Comparison of ENCODE assay signal across 6 cellular contexts in genomic region chr17:3705718-3705984, GRCh38. TPM values are rescaled to one million over a fixed set of nuclear protein-coding genes. Genes with fewer than 3 reads are reported as not detected.
DNase-seq lines count a peak whose midpoint lies in the region; ATAC-seq and TF ChIP-seq lines count a peak whose summit lies in the region.
"Not testable (repeated sequence)": the region's sequence is repeated elsewhere in the genome, so short reads cannot be mapped to it uniquely, and the experiment has no call there.
"Had no signal": no experiment of that assay in that cellular context is flagged by ENCODE, and none has a peak within 500 bp of the region (broad histone marks: within the 10 kb centered on the region; RNA-seq: fewer than 3 reads in every experiment).

No MANE protein-coding gene starts in this region.

- not testable (repeated sequence) for H3K9me3 Mint-ChIP-seq in T-helper 1 cell treated with Interleukin-12 subunit alpha and Interleukin-12 subunit beta and Interleukin-4 antibody, amounts not matched to agents 30 μg/mL and 1 μg/mL, for 36 hours; natural killer cell; natural killer cell treated with Interleukin-12 subunit alpha and Interleukin-12 subunit beta and Interleukin-15 and Interleukin-18, amount 100 ng/mL, for 72 hours

- not testable (repeated sequence) for H3K4me1 ChIP-seq in psoas muscle, gastrocnemius medialis

- not testable (repeated sequence) for TF ChIP-seq CTCF in natural killer cell (IDR thresholded peaks at IDR 0.05); psoas muscle (IDR thresholded peaks at IDR 0.05); gastrocnemius medialis (IDR thresholded peaks at IDR 0.05 in 4 of 5, conservative IDR thresholded peaks at IDR 0.05 in 1 of 5)

- peak in 1 of 3 donors; percentile 10 for ATAC-seq in natural killer cell
- ATAC-seq in natural killer cell treated with Interleukin-12 subunit alpha and Interleukin-12 subunit beta and Interleukin-15 and Interleukin-18, amount 100 ng/mL, for 72 hours: not testable (repeated sequence)
- peak; percentile 45 to 83 (median 76) for ATAC-seq in psoas muscle
- peak; percentile 70 to 75 for ATAC-seq in gastrocnemius medialis

- H3K27ac ChIP-seq in psoas muscle: peak overlapping the region; percentile 59
- H3K27ac ChIP-seq in gastrocnemius medialis: peak overlapping the region in 3 of 4 donors; percentile 30 to 52 (median 48)

- H3K36me3 ChIP-seq in psoas muscle (ENCODE audit: insufficient read depth in 1 of 2, low read depth in 1 of 2); gastrocnemius medialis: not testable (repeated sequence)

- H3K27me3 Mint-ChIP-seq in T-helper 1 cell treated with Interleukin-12 subunit alpha and Interleukin-12 subunit beta and Interleukin-4 antibody, amounts not matched to agents 30 μg/mL and 1 μg/mL, for 36 hours (ENCODE audit: low read depth); natural killer cell (ENCODE audit: low read depth in 2 of 2); natural killer cell treated with Interleukin-12 subunit alpha and Interleukin-12 subunit beta and Interleukin-15 and Interleukin-18, amount 100 ng/mL, for 72 hours: not testable (repeated sequence)

- not testable (repeated sequence) for H3K27me3 ChIP-seq in psoas muscle (ENCODE audit: insufficient read depth in 3 of 3, low read length in 2 of 3); gastrocnemius medialis

- not testable (repeated sequence) for H3K4me3 Mint-ChIP-seq in T-helper 1 cell treated with Interleukin-12 subunit alpha and Interleukin-12 subunit beta and Interleukin-4 antibody, amounts not matched to agents 30 μg/mL and 1 μg/mL, for 36 hours
- peak overlapping the region; percentile 3 for H3K4me3 Mint-ChIP-seq in natural killer cell
- H3K4me3 Mint-ChIP-seq in natural killer cell treated with Interleukin-12 subunit alpha and Interleukin-12 subunit beta and Interleukin-15 and Interleukin-18, amount 100 ng/mL, for 72 hours: peak overlapping the region; percentile 77

- DNase-seq in natural killer cell; natural killer cell treated with Interleukin-12 subunit alpha and Interleukin-12 subunit beta and Interleukin-15 and Interleukin-18, amount 100 ng/mL, for 72 hours (ENCODE audit: low spot score); psoas muscle; gastrocnemius medialis: not testable (repeated sequence)

- H3K9me3 ChIP-seq in psoas muscle, gastrocnemius medialis: not testable (repeated sequence)

- H3K36me3 Mint-ChIP-seq in T-helper 1 cell treated with Interleukin-12 subunit alpha and Interleukin-12 subunit beta and Interleukin-4 antibody, amounts not matched to agents 30 μg/mL and 1 μg/mL, for 36 hours (ENCODE audit: low read depth): peaks cover 48% of the 10 kb centered on the region
- H3K36me3 Mint-ChIP-seq in natural killer cell: not testable (repeated sequence)
- peaks cover 20% of the 10 kb centered on the region for H3K36me3 Mint-ChIP-seq in natural killer cell treated with Interleukin-12 subunit alpha and Interleukin-12 subunit beta and Interleukin-15 and Interleukin-18, amount 100 ng/mL, for 72 hours

- in situ Hi-C loops in gastrocnemius medialis (cut with MboI; ENCODE audit: low sequenced_read_pairs in 4 of 4): not testable (repeated sequence)

- 50 to 84% (median 78%) methylated on average over 1 of the region's 1 CpG for WGBS in psoas muscle, 3 donors

- intact Hi-C loops in natural killer cell (cut with micrococcal nuclease); psoas muscle (cut with DNase I); gastrocnemius medialis (cut with DNase I; ENCODE audit: low total_unique reads): not testable (repeated sequence)

- peak overlapping the region; percentile 3 for H3K27ac Mint-ChIP-seq in T-helper 1 cell treated with Interleukin-12 subunit alpha and Interleukin-12 subunit beta and Interleukin-4 antibody, amounts not matched to agents 30 μg/mL and 1 μg/mL, for 36 hours
- H3K27ac Mint-ChIP-seq in natural killer cell: not testable (repeated sequence)
- peak overlapping the region; percentile 86 to 93 for H3K27ac Mint-ChIP-seq in natural killer cell treated with Interleukin-12 subunit alpha and Interleukin-12 subunit beta and Interleukin-15 and Interleukin-18, amount 100 ng/mL, for 72 hours

- TF ChIP-seq POLR2A in gastrocnemius medialis (IDR thresholded peaks at IDR 0.05): not testable (repeated sequence)

- H3K4me3 ChIP-seq in psoas muscle: peak overlapping the region; percentile 17
- H3K4me3 ChIP-seq in gastrocnemius medialis: not testable (repeated sequence)

- H3K4me1 Mint-ChIP-seq in T-helper 1 cell treated with Interleukin-12 subunit alpha and Interleukin-12 subunit beta and Interleukin-4 antibody, amounts not matched to agents 30 μg/mL and 1 μg/mL, for 36 hours (ENCODE audit: low read depth): peaks cover 25% of the 10 kb centered on the region
- peaks cover 10 to 21% of the 10 kb centered on the region in 2 donors for H3K4me1 Mint-ChIP-seq in natural killer cell
- peaks cover 55 to 68% of the 10 kb centered on the region in 2 donors for H3K4me1 Mint-ChIP-seq in natural killer cell treated with Interleukin-12 subunit alpha and Interleukin-12 subunit beta and Interleukin-15 and Interleukin-18, amount 100 ng/mL, for 72 hours (ENCODE audit: low read depth in 2 of 2)

RNA-seq across cellular contexts. Expression of gene P2RX5, which starts 9.7 kb away (rescaled TPM):
- 10 to 100 TPM in 1 of 3 donors, 1 to 10 TPM in 2; 7.8 to 15.4 (median 9.2) TPM for total RNA-seq in natural killer cell
- 1,000 to 10,000 TPM; 2,596 to 3,366 TPM for total RNA-seq in natural killer cell treated with Interleukin-12 subunit alpha and Interleukin-12 subunit beta and Interleukin-15 and Interleukin-18, amount 100 ng/mL, for 72 hours
- total RNA-seq in psoas muscle: 10 to 100 TPM; 29.7 to 76.7 (median 35.7) TPM
- 100 to 1,000 TPM in 1 of 3 donors, 10 to 100 TPM in 2; 15.5 to 138 (median 30.5) TPM for polyA plus RNA-seq in psoas muscle
- 10 to 100 TPM; 12.3 to 52.9 (median 30.2) TPM for total RNA-seq in gastrocnemius medialis

RNA-seq across cellular contexts. Expression of gene HASPIN, which starts 18.1 kb away (rescaled TPM):
- total RNA-seq in natural killer cell (under 1 TPM; 0.33 to 0.79 (median 0.70) TPM), psoas muscle (1 to 10 TPM in 2 of 4 donors, under 1 TPM in 2; 0.69 to 2.1 (median 0.92) TPM), gastrocnemius medialis (1 to 10 TPM in 1 of 4 donors, under 1 TPM in 3; 0.20 to 1.3 (median 0.24) TPM)
- 10 to 100 TPM; 44.2 to 64.6 TPM for total RNA-seq in natural killer cell treated with Interleukin-12 subunit alpha and Interleukin-12 subunit beta and Interleukin-15 and Interleukin-18, amount 100 ng/mL, for 72 hours
- polyA plus RNA-seq in psoas muscle: 1 to 10 TPM in 2 of 3 donors, under 1 TPM in 1; 0.15 to 2.7 (median 1.2) TPM
- polyA plus RNA-seq: CD14-positive monocyte had no signal

RNA-seq across cellular contexts. Expression of gene EMC6, which starts 37.0 kb away (rescaled TPM):
- total RNA-seq in natural killer cell: 10 to 100 TPM; 29.3 to 34.7 (median 32.1) TPM
- total RNA-seq in natural killer cell treated with Interleukin-12 subunit alpha and Interleukin-12 subunit beta and Interleukin-15 and Interleukin-18, amount 100 ng/mL, for 72 hours: 10 to 100 TPM; 43.7 to 56.2 TPM
- total RNA-seq in psoas muscle: 100 to 1,000 TPM in 1 of 4 donors, 10 to 100 TPM in 3; 91.6 to 135 (median 97.0) TPM
- 100 to 1,000 TPM; 247 to 270 (median 264) TPM for polyA plus RNA-seq in psoas muscle
- 10 to 100 TPM; 40.6 to 73.8 (median 54.5) TPM for total RNA-seq in gastrocnemius medialis

RNA-seq across cellular contexts. Expression of gene TAX1BP3, which starts 37.3 kb away (rescaled TPM):
- 10 to 100 TPM; 15.1 to 17.0 (median 16.3) TPM for total RNA-seq in natural killer cell
- total RNA-seq in natural killer cell treated with Interleukin-12 subunit alpha and Interleukin-12 subunit beta and Interleukin-15 and Interleukin-18, amount 100 ng/mL, for 72 hours: 100 to 1,000 TPM; 135 to 204 TPM
- 10 to 100 TPM; 20.4 to 23.9 (median 22.8) TPM for total RNA-seq in psoas muscle
- 10 to 100 TPM; 30.3 to 75.7 (median 40.1) TPM for polyA plus RNA-seq in psoas muscle
- total RNA-seq in gastrocnemius medialis: 10 to 100 TPM; 24.1 to 45.1 (median 33.8) TPM

Comparison
In these comparisons a context has a peak if more than half of its experiments do, and no peak if none do; other contexts are left out.
1. RNA of gene P2RX5, which starts 9.7 kb away (total RNA-seq): 2,596 to 3,366 TPM in natural killer cell treated with Interleukin-12 subunit alpha and Interleukin-12 subunit beta and Interleukin-15 and Interleukin-18, amount 100 ng/mL, for 72 hours; 12.3 to 52.9 TPM in gastrocnemius medialis, 29.7 to 76.7 TPM in psoas muscle and 7.8 to 15.4 TPM in natural killer cell; every median in the first group is over 10 times any median in the second.
2. RNA of gene HASPIN, which starts 18.1 kb away (total RNA-seq): 44.2 to 64.6 TPM in natural killer cell treated with Interleukin-12 subunit alpha and Interleukin-12 subunit beta and Interleukin-15 and Interleukin-18, amount 100 ng/mL, for 72 hours; 0.69 to 2.1 TPM in psoas muscle, 0.33 to 0.79 TPM in natural killer cell and 0.20 to 1.3 TPM in gastrocnemius medialis; every median in the first group is over 10 times any median in the second.